Comparison of ENCODE assay signal across 8 cellular contexts in the genomic region with DNA sequence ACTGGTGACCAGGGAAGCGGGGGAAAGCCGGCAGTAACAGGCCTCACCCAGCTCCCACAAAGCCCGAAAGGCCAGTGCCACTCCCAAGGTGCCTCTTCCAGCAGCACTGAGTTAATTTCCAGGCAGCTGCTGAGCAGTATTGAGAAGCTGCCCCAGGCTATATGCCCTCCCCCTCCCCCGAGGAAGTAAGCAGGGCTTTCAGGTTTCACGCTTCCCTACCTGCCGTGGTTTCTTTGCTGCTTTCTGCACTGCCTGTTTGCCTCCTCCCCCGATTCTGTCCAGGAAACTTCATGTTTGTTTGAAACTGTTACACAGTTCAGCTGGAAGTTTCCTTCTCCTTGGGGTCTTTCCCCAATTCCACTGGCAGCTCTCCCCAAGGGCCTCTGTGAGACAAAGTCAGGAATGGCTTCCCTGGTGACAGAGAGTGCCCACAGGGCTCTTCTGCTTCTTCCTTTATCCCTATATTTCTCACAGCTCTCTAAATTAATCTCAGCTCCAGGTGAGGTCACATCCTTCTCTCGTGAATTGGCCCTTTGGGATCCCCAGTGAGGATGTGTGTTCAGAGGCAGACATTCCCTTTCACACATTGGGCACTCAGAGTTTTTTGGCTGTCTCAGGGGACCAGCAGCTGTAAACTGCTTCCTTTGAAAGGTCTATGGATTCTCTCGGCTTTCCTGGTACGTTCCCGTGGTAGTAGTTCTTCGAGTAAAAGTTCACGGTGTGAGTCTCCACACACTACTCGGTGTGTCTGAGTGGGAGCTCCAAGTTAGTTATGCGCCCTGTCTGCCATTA. TPM values are rescaled to one million over a fixed set of nuclear protein-coding genes. Genes with fewer than 3 reads are reported as not detected.
DNase-seq lines count a peak whose midpoint lies in the region; ATAC-seq, FAIRE-seq and TF ChIP-seq lines count a peak whose summit lies in the region.

No MANE protein-coding gene starts in this region.

- peak overlapping the region; percentile 30 to 62; a peak in 3 of 4 replicates for H3K4me2 ChIP-seq in H1 (ENCODE audit: insufficient read depth in 1 of 2, low read depth in 2 of 2, low read length in 2 of 2)

- no peak overlapping the region for H3K14ac ChIP-seq in H1 (ENCODE audit: insufficient read length)

- H2BK120ac ChIP-seq in H1 (replicated peaks; ENCODE audit: low read depth, low read length) = no peak overlapping the region

- peak overlapping the region; percentile 68 for H2BK5ac ChIP-seq in H1 (ENCODE audit: low read depth, low read length)

- peak overlapping the region; percentile 27 for H3K27ac ChIP-seq in H1 (ENCODE audit: low read depth, low read length)

- peak overlapping the region; percentile 80 for H3K18ac ChIP-seq in H1 (ENCODE audit: extremely low read depth, low read length)

- no peak overlapping the region for H2BK20ac ChIP-seq in H1 (ENCODE audit: low read length)

- H2AFZ ChIP-seq in H1 (ENCODE audit: low read length) = no peak overlapping the region

- peak overlapping the region; percentile 33; the same call in 1 of the 2 replicates for H2BK12ac ChIP-seq in H1 (ENCODE audit: low read depth, low read length)

- no peak overlapping the region for H3K56ac ChIP-seq in H1 (replicated peaks; ENCODE audit: insufficient read length, low read depth, low read length)

- CTCF ChIA-PET in activated CD4-positive, alpha-beta T cell treated with anti-CD3 and anti-CD28 coated beads for 36 hours (lab: Charles Lee) = interaction anchor here (1.1 to 2.9 kb wide), 4 partner anchors 8 to 19 kb away, joined by 3 to 10 read pairs (median 4); partner anchors contain the start of gene C1GALT1
- CTCF ChIA-PET in H1 (lab: Charles Lee; ENCODE audit: partially characterized antibody) = interaction anchor here (1.0 to 1.7 kb wide), 4 partner anchors 18 to 99 kb away, joined by 3 to 5 read pairs (median 4); partner anchors contain the start of gene C1GALT1

- peak overlapping the region; percentile 57 for H2AK5ac ChIP-seq in H1 (ENCODE audit: low read depth, low read length)

- no peak for FAIRE-seq in H1 (lab: Jason Lieb, UNC)

- H3K9me3 Mint-ChIP-seq in activated CD4-positive, alpha-beta T cell treated with anti-CD3 and anti-CD28 coated beads for 36 hours (ENCODE audit: low read depth) = peaks cover 11% of the 10 kb centered on the region
- H3K9me3 Mint-ChIP-seq in T-helper 1 cell treated with Interleukin-12 subunit alpha and Interleukin-12 subunit beta and Interleukin-4 antibody, amounts not matched to agents 30 μg/mL and 1 μg/mL, for 36 hours = peaks cover 9% of the 10 kb centered on the region

- H3K9ac ChIP-seq in H1 (replicated peaks in 1 of 4; ENCODE audit: extremely low read depth in 1 of 4, low read depth in 3 of 4, low read length in 3 of 4) = no peak overlapping the region; a peak in 1 of 7 replicates

- H3K36me3 ChIP-seq in H1 (ENCODE audit: control insufficient read depth in 2 of 4, insufficient read depth in 4 of 4, low read length in 3 of 4) = no peaks in the 10 kb centered on the region

- H3K23ac ChIP-seq in H1 (ENCODE audit: insufficient read length) = no peak overlapping the region

- no peaks in the 10 kb centered on the region for H3K27me3 ChIP-seq in H1 (replicated peaks in 1 of 4; ENCODE audit: control insufficient read depth in 3 of 4, extremely low read depth in 1 of 4, insufficient read depth in 3 of 4, low read length in 3 of 4)

- no peak for TF ChIP-seq POLR2A in H1 (IDR thresholded peaks at IDR 0.05; ENCODE audit: control extremely low read depth in 1 of 2, low read depth in 2 of 2, low read length in 2 of 2)

- TF ChIP-seq EP300 in H1 (IDR thresholded peaks at IDR 0.05; ENCODE audit: borderline replicate concordance in 1 of 2, low read depth in 2 of 2, low read length in 2 of 2) = no peak

- TF ChIP-seq CTCF in H1 (IDR thresholded peaks at IDR 0.05; ENCODE audit: control extremely low read depth in 1 of 3, insufficient read depth in 1 of 3, low read depth in 1 of 3, low read length in 3 of 3) = no peak

- WGBS in H1 (ENCODE audit: extremely low coverage in 1 of 2, insufficient coverage in 1 of 2, insufficient read length in 1 of 2, insufficient replicate concordance in 2 of 2, low coverage in 1 of 2, low lambda C conversion rate in 2 of 2, missing lambda C conversion rate in 1 of 2), 2 experiments = 69% methylated on average over 15 of the region's 15 CpGs; no CpG with 5 or more reads in 1 of the 2 experiments

- peaks cover 3% of the 10 kb centered on the region in 2 experiments for H4K20me1 ChIP-seq in H1 (replicated peaks in 1 of 2; ENCODE audit: control insufficient read depth in 1 of 2, insufficient read depth in 2 of 2, low read length in 2 of 2)

- H4K91ac ChIP-seq in H1 (replicated peaks; ENCODE audit: insufficient read length, low read length) = no peak overlapping the region

- H3K27ac Mint-ChIP-seq in activated CD4-positive, alpha-beta T cell treated with anti-CD3 and anti-CD28 coated beads for 36 hours = peak overlapping the region; percentile 83
- peak overlapping the region; percentile 81 for H3K27ac Mint-ChIP-seq in T-helper 1 cell treated with Interleukin-12 subunit alpha and Interleukin-12 subunit beta and Interleukin-4 antibody, amounts not matched to agents 30 μg/mL and 1 μg/mL, for 36 hours

- H3K23me2 ChIP-seq in H1 (ENCODE audit: low read depth, low read length) = no peaks in the 10 kb centered on the region

- POLR2A ChIA-PET in activated CD4-positive, alpha-beta T cell treated with anti-CD3 and anti-CD28 coated beads for 36 hours (lab: Charles Lee) = interaction anchor here (1.0 kb wide), 1 partner anchor 17 kb away, joined by 3 read pairs; no protein-coding TSS in a partner anchor
- POLR2A ChIA-PET in H1 (lab: Charles Lee; ENCODE audit: partially characterized antibody) = interaction anchor here (1.2 to 2.0 kb wide), 6 partner anchors 8 to 150 kb away, joined by 3 to 13 read pairs (median 8); partner anchors contain the start of gene C1GALT1

- no peak overlapping the region for H3K4ac ChIP-seq in H1 (replicated peaks; ENCODE audit: insufficient read length, low read depth, low read length)

- peak; percentile 87 for ATAC-seq in activated CD4-positive, alpha-beta T cell treated with anti-CD3 and anti-CD28 coated beads for 36 hours
- peak; percentile 99 for ATAC-seq in HG03066 (IDR thresholded peaks at IDR 0.05; ENCODE audit: low read depth, unreplicated experiment)

- H3K79me2 ChIP-seq in H1 (ENCODE audit: control insufficient read depth in 1 of 2, insufficient read depth in 2 of 2, low read length in 2 of 2) = peaks cover 21 to 94% of the 10 kb centered on the region in 2 experiments; a peak in 3 of 4 replicates

- peak overlapping the region; percentile 58 for H3K4me3 Mint-ChIP-seq in activated CD4-positive, alpha-beta T cell treated with anti-CD3 and anti-CD28 coated beads for 36 hours
- H3K4me3 Mint-ChIP-seq in T-helper 1 cell treated with Interleukin-12 subunit alpha and Interleukin-12 subunit beta and Interleukin-4 antibody, amounts not matched to agents 30 μg/mL and 1 μg/mL, for 36 hours = peak overlapping the region; percentile 75

- no peaks in the 10 kb centered on the region for H3K9me3 ChIP-seq in H1 (ENCODE audit: insufficient read depth in 2 of 2, low read depth in 1 of 2, low read length in 1 of 2)

- H4K5ac ChIP-seq in H1 (ENCODE audit: insufficient read length, low read depth, low read length) = no peak overlapping the region

- H3K4me3 ChIP-seq in H1 (ENCODE audit: extremely low read depth in 1 of 4, insufficient read depth in 2 of 4, low read depth in 3 of 4, low read length in 4 of 4) = peak overlapping the region in 1 of 4 experiments; percentile 11; a peak in 1 of 8 replicates

- H3K4me1 ChIP-seq in H1 (replicated peaks in 1 of 4; ENCODE audit: control insufficient read depth in 3 of 4, insufficient read depth in 4 of 4, low read length in 3 of 4) = peaks cover 4 to 32% (median 8%) of the 10 kb centered on the region in 4 experiments

- peak; percentile 64 for DNase-seq in activated CD4-positive, alpha-beta T cell treated with anti-CD3 and anti-CD28 coated beads for 36 hours
- no peak for DNase-seq in activated CD4-positive, alpha-beta T cell treated with anti-CD3 and anti-CD28 coated beads for 1 hour
- DNase-seq in H1 (ENCODE audit: low read depth in 1 of 2, low spot score in 2 of 2) = peak in 1 of 2 experiments; percentile 59
- peak; percentile 15 for DNase-seq in stimulated activated CD4-positive, alpha-beta T cell treated with anti-CD3 and anti-CD28 coated beads, Interleukin-2, amount 100 ng/mL, for 4 hours (ENCODE audit: low read depth)
- no peak for DNase-seq in NCI-H524 (lab: John Stamatoyannopoulos, UW)
- DNase-seq in NCI-H128 (lab: John Stamatoyannopoulos, UW; ENCODE audit: unreplicated experiment) = no peak

- peaks cover 74% of the 10 kb centered on the region for H3K4me1 Mint-ChIP-seq in activated CD4-positive, alpha-beta T cell treated with anti-CD3 and anti-CD28 coated beads for 36 hours
- H3K4me1 Mint-ChIP-seq in T-helper 1 cell treated with Interleukin-12 subunit alpha and Interleukin-12 subunit beta and Interleukin-4 antibody, amounts not matched to agents 30 μg/mL and 1 μg/mL, for 36 hours (ENCODE audit: low read depth) = peaks cover 64% of the 10 kb centered on the region

- H3K79me1 ChIP-seq in H1 (ENCODE audit: low read depth, low read length) = no peaks in the 10 kb centered on the region; the same call in 1 of the 2 replicates

- peaks cover 31% of the 10 kb centered on the region for H3K36me3 Mint-ChIP-seq in activated CD4-positive, alpha-beta T cell treated with anti-CD3 and anti-CD28 coated beads for 36 hours (ENCODE audit: low read depth)
- peaks cover 27% of the 10 kb centered on the region for H3K36me3 Mint-ChIP-seq in T-helper 1 cell treated with Interleukin-12 subunit alpha and Interleukin-12 subunit beta and Interleukin-4 antibody, amounts not matched to agents 30 μg/mL and 1 μg/mL, for 36 hours (ENCODE audit: low read depth)

- H2BK15ac ChIP-seq in H1 (ENCODE audit: low read length) = no peak overlapping the region

- H4K8ac ChIP-seq in H1 (ENCODE audit: extremely low read depth, insufficient read depth, low read length) = no peak overlapping the region

- intact Hi-C loops in activated CD4-positive, alpha-beta T cell treated with anti-CD3 and anti-CD28 coated beads for 36 hours (cut with DNase I, micrococcal nuclease) = no loop called here

- H3K27me3 Mint-ChIP-seq in activated CD4-positive, alpha-beta T cell treated with anti-CD3 and anti-CD28 coated beads for 36 hours = no peaks in the 10 kb centered on the region
- no peaks in the 10 kb centered on the region for H3K27me3 Mint-ChIP-seq in T-helper 1 cell treated with Interleukin-12 subunit alpha and Interleukin-12 subunit beta and Interleukin-4 antibody, amounts not matched to agents 30 μg/mL and 1 μg/mL, for 36 hours (ENCODE audit: low read depth)

- no peak for TF ChIP-seq RAD21 in H1 (IDR thresholded peaks at IDR 0.05 in 1 of 2, conservative IDR thresholded peaks at IDR 0.05 in 1 of 2; ENCODE audit: low read depth in 2 of 2, low read length in 2 of 2)

RNA-seq across cellular contexts. Expression of gene C1GALT1, which starts 19.4 kb away (rescaled TPM):
- 10 to 100 TPM; 35.3 to 37.1 TPM for total RNA-seq in activated CD4-positive, alpha-beta T cell treated with anti-CD3 and anti-CD28 coated beads for 36 hours
- total RNA-seq in H1 (2021; fragmentation: NEBNext Ultra II Directional; extraction: Animal tissue kit (Norgen Biotek cat#: 25700)) = 94.0 and 94.2 TPM in 2 replicates
- 18.7 and 22.9 TPM in 2 replicates for polyA plus RNA-seq in H1 (2011; rRNA removed)
- polyA plus RNA-seq in H1 (2011; cell fraction: cytosol; rRNA removed) = 26.6 TPM
- 14.5 TPM for polyA plus RNA-seq in H1 (2011; cell fraction: nucleus; rRNA removed)
- 24.9 to 57.2 TPM (median 35.1 TPM) in 4 replicates for polyA plus RNA-seq in H1 (2012, experiment 1 of 2)
- 6.7 TPM for polyA plus RNA-seq in H1 (2012, experiment 2 of 2)
- 54.7 TPM for polyA plus RNA-seq in H1 (2013, experiment 1 of 2)
- polyA plus RNA-seq in H1 (2013, experiment 2 of 2) = 60.5 TPM
- 28.4 and 53.6 TPM in 2 replicates for polyA minus RNA-seq in H1 (2011; rRNA and poly(A)+ RNA removed)
- polyA minus RNA-seq in H1 (2011; cell fraction: cytosol; rRNA and poly(A)+ RNA removed) = 28.0 TPM
- 86.1 TPM for polyA minus RNA-seq in H1 (2011; cell fraction: nucleus; rRNA and poly(A)+ RNA removed)

Comparison
In these comparisons a context has a peak if more than half of its experiments do, and no peak if none do; other contexts are left out.
1. DNase-seq: peak in activated CD4-positive, alpha-beta T cell treated with anti-CD3 and anti-CD28 coated beads for 36 hours (single experiment) and stimulated activated CD4-positive, alpha-beta T cell treated with anti-CD3 and anti-CD28 coated beads, Interleukin-2, amount 100 ng/mL, for 4 hours (single experiment); none in activated CD4-positive, alpha-beta T cell treated with anti-CD3 and anti-CD28 coated beads for 1 hour (single experiment), NCI-H524 (0 of 2) and NCI-H128 (single experiment).